10 cellular contexts compared by ENCODE assay signal in the genomic region with DNA sequence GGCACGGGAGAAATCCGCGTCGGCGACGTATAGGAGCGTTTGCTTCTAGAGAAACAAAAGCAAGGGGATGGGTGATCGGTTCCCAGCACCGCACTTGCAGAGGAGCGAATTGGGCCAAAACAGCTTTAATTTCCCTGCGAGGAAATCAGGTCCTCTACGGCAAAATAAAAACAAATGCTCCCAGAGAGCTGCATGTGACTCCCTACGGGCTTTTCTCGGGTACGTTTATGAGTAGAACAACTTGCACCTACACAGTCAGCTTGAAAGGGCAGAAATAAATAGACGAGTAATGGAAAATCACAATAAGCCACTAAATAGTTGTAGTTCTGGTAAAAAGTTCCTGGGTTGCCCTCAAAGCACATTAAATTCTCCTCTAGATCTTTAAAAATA. TPM values are rescaled to one million over a fixed set of nuclear protein-coding genes. Genes with fewer than 3 reads are reported as not detected.
DNase-seq lines count a peak whose midpoint lies in the region; ATAC-seq and TF ChIP-seq lines count a peak whose summit lies in the region.
"Had no signal": no experiment of that assay in that cellular context is flagged by ENCODE, and none has a peak within 500 bp of the region (broad histone marks: within the 10 kb centered on the region; RNA-seq: fewer than 3 reads in every experiment).

No MANE protein-coding gene starts in this region.

- H3K27ac ChIP-seq in right cardiac atrium (ENCODE audit: low read length) (no peak overlapping the region), caudate nucleus (ENCODE audit: low read depth, low read length) (peak overlapping the region; percentile 83), mesodermal cell (ENCODE audit: low read depth, low read length, severe bottlenecking) (peak overlapping the region; percentile 39), vagina (no peak overlapping the region)
- H3K27ac ChIP-seq: brain microvascular endothelial cell had no signal

- intact Hi-C loops in right cardiac atrium (cut with DNase I) (no loop called here), left cardiac atrium (cut with DNase I) (no loop called here), vagina (cut with DNase I) (no loop called here)

- WGBS in right cardiac atrium: 4% methylated on average over 16 of the region's 16 CpGs
- 1 to 6% methylated on average over 13 to 15 of the region's 16 CpGs for WGBS in mesodermal cell (ENCODE audit: insufficient coverage in 2 of 2), 2 experiments

- H3K36me3 ChIP-seq in mesodermal cell (ENCODE audit: control insufficient read depth, insufficient read depth, low read length): no peaks in the 10 kb centered on the region
- H3K36me3 ChIP-seq in vagina: no peaks in the 10 kb centered on the region
- H3K36me3 ChIP-seq: brain microvascular endothelial cell had no signal

- H3K4me1 ChIP-seq in right cardiac atrium (ENCODE audit: control insufficient read depth, insufficient read depth, low read length) (peaks cover 6% of the 10 kb centered on the region), mesodermal cell (ENCODE audit: control insufficient read depth, insufficient read depth, low read length, poor library complexity, severe bottlenecking) (peaks cover 8% of the 10 kb centered on the region), vagina (peaks cover 23% of the 10 kb centered on the region)

- H3K27me3 ChIP-seq in right cardiac atrium (ENCODE audit: control insufficient read depth, insufficient read depth) (peaks cover 4% of the 10 kb centered on the region), vagina (no peaks in the 10 kb centered on the region)

- H3K4me3 ChIP-seq in right cardiac atrium (ENCODE audit: low read length) (peak overlapping the region; percentile 48), mesodermal cell (ENCODE audit: extremely low read depth, insufficient read depth, low read length, poor library complexity, severe bottlenecking) (peak overlapping the region; percentile 41), vagina (peak overlapping the region; percentile 36 to 39)

- no peak for TF ChIP-seq CTCF in vagina (IDR thresholded peaks at IDR 0.05)

- TF ChIP-seq POLR2A in vagina (IDR thresholded peaks at IDR 0.05): no peak

- H3K9me3 ChIP-seq in right cardiac atrium (ENCODE audit: control insufficient read depth, low read length) (no peaks in the 10 kb centered on the region), mesodermal cell (ENCODE audit: control insufficient read depth, low read length) (no peaks in the 10 kb centered on the region), vagina (no peaks in the 10 kb centered on the region)

- no peak for ATAC-seq in right cardiac atrium
- no peak for ATAC-seq in left cardiac atrium

- DNase-seq in right cardiac atrium (no peak), left cardiac atrium (no peak), caudate nucleus (lab: John Stamatoyannopoulos, UW) (peak in 1 of 61 donors; percentile 37), vagina (ENCODE audit: extremely low spot score in 2 of 2) (no peak), OCI-M1 (lab: John Stamatoyannopoulos, UW) (no peak), NCI-H1436 (lab: John Stamatoyannopoulos, UW) (no peak)
- no peak for DNase-seq in stimulated activated CD4-positive, alpha-beta T cell treated with anti-CD3 and anti-CD28 coated beads, Interleukin-12 subunit alpha, Interleukin-12 subunit beta, amount 100 ng/mL, for 4 hours
- DNase-seq: brain microvascular endothelial cell, NCI-H2107 had no signal

RNA-seq across cellular contexts. Expression of gene NHLH2, which starts 1.2 kb away (rescaled TPM):
- not detected for total RNA-seq in right cardiac atrium
- polyA plus RNA-seq in right cardiac atrium: not detected
- total RNA-seq in left cardiac atrium: not detected
- polyA plus RNA-seq in mesodermal cell (2013, experiment 1 of 2): 1.8 TPM
- 1.1 TPM for polyA plus RNA-seq in mesodermal cell (2013, experiment 2 of 2)
- 0.25 TPM for total RNA-seq in vagina

Comparison
In these comparisons a context has a peak if more than half of its experiments do, and no peak if none do; other contexts are left out.
1. H3K27ac ChIP-seq: peak in caudate nucleus (single experiment) and mesodermal cell (single experiment); none in right cardiac atrium (single experiment) and vagina (single experiment).
2. Peak in every context shown above with its lines, with median percentiles within 50 percentile points of each other: H3K4me3 ChIP-seq.